In the genomic region with DNA sequence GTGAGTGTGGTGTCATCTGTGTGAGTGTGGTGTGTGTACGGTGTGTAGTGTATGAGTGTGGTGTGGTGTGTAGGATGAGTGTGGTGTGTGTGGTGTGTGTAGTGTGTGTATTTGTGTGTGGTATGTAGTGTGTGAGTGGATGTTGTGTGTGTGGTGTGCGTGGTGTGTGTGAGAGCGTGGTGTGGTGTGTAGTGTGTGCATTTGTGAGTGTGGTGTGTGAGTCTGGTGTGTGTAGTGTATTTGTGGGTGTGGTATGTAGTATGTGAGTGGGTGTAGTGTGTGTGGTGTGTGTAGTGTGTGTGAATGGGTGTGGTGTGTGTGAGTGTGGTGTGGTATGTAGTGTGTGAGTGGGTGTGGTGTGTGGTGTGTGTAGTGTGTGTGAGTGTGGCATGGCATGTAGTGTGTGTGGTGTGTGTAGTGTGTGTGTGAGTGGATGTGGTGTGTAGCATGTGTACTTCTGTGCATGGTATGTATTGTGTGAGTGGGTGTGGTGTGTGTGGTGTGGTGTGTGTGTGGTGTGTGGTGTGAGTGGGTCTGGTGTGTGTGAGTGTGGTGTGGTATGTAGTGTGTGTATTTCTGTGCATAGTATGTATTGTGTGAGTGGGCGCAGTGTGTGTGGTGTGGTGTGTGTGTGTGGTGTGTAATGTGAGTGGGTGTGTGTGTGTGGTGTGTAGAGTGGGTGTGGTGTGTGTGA, we compare ENCODE assay signal across 1 cellular context.
TF ChIP-seq lines count a peak whose summit lies in the region.

No MANE protein-coding gene starts in this region.

TF ChIP-seq in WTC11, 78 proteins besides CTCF, POLR2A, EP300 and RAD21 (continued from another document):
- TF ChIP-seq, protein P1, sequence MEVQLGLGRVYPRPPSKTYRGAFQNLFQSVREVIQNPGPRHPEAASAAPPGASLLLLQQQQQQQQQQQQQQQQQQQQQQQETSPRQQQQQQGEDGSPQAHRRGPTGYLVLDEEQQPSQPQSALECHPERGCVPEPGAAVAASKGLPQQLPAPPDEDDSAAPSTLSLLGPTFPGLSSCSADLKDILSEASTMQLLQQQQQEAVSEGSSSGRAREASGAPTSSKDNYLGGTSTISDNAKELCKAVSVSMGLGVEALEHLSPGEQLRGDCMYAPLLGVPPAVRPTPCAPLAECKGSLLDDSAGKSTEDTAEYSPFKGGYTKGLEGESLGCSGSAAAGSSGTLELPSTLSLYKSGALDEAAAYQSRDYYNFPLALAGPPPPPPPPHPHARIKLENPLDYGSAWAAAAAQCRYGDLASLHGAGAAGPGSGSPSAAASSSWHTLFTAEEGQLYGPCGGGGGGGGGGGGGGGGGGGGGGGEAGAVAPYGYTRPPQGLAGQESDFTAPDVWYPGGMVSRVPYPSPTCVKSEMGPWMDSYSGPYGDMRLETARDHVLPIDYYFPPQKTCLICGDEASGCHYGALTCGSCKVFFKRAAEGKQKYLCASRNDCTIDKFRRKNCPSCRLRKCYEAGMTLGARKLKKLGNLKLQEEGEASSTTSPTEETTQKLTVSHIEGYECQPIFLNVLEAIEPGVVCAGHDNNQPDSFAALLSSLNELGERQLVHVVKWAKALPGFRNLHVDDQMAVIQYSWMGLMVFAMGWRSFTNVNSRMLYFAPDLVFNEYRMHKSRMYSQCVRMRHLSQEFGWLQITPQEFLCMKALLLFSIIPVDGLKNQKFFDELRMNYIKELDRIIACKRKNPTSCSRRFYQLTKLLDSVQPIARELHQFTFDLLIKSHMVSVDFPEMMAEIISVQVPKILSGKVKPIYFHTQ (CRISPR knock-in tag; IDR thresholded peaks at IDR 0.05) = no peak
